8 cellular contexts compared by ENCODE assay signal in the genomic region with DNA sequence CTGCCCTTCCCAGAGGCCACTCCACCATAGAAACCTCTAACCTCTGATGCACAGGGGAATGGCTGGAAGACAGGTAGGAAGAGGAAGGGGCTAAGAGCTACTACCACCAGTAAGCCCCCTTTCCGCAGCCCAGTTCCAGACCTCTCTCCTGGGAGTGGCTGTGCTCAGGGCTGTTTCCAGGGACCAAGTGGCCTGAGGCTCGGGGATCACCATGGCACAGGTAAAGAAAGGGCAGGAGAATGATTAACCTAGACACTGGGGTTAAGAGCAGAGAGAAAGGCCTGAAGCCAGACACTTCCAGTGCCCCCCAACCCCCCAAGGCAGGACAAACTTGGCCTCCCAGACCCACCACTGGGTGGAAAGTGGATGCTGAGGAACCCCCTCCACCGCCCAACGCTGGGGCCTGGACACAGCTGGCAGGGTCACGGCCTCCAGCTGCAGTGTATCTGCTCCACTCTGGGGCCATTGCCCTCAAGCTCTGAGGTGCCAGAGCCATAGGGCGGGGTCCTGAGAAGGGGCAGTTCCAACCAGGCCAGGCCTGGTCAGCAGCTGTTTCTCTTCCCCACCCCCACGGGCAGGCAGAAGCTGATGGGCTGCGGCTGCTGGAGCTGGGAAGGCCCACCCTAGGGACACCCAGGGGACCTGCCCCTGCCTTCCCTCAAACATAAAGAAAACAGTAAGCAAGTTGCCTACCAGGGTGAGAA. TPM values are rescaled to one million over a fixed set of nuclear protein-coding genes. Genes with fewer than 3 reads are reported as not detected.
DNase-seq lines count a peak whose midpoint lies in the region; ATAC-seq, FAIRE-seq and TF ChIP-seq lines count a peak whose summit lies in the region.

No MANE protein-coding gene starts in this region.

- H3K4me1 ChIP-seq in HEK293 (ENCODE audit: control insufficient read depth, insufficient read depth, low read length) (peaks cover 13% of the 10 kb centered on the region), astrocyte (ENCODE audit: insufficient read depth, low read length) (peaks cover 41% of the 10 kb centered on the region), thymus (ENCODE audit: control insufficient read depth, insufficient read depth, low read length) (peaks cover 39% of the 10 kb centered on the region)

- peaks cover 76% of the 10 kb centered on the region for H3K79me2 ChIP-seq in astrocyte (ENCODE audit: insufficient read depth, low read length)

- 38% methylated on average over 8 of the region's 8 CpGs for WGBS in thymus

- H3K9ac ChIP-seq in astrocyte (ENCODE audit: low read length): peak overlapping the region; percentile 99

- peak overlapping the region; percentile 98 for H3K4me2 ChIP-seq in astrocyte (ENCODE audit: low read length)

- peak overlapping the region; percentile 64 for H3K4me3 ChIP-seq in HEK293 (ENCODE audit: low read depth, low read length)
- H3K4me3 ChIP-seq in astrocyte (ENCODE audit: insufficient read depth, low read depth, low read length): peak overlapping the region; percentile 98
- peak overlapping the region; percentile 61 for H3K4me3 ChIP-seq in thymus (ENCODE audit: low read length)

- no peaks in the 10 kb centered on the region for H3K9me3 Mint-ChIP-seq in astrocyte (ENCODE audit: unreplicated experiment)

- H3K36me3 ChIP-seq in HEK293 (ENCODE audit: control insufficient read depth in 2 of 2, insufficient read depth in 1 of 2, low read length in 2 of 2) (peaks cover 2 to 52% of the 10 kb centered on the region in 2 experiments; a peak in 2 of 3 replicates), astrocyte (ENCODE audit: insufficient read depth, low read length) (peaks cover 26% of the 10 kb centered on the region), thymus (ENCODE audit: control insufficient read depth, insufficient read depth) (peaks cover 26% of the 10 kb centered on the region)

- no peaks in the 10 kb centered on the region for H3K9me3 ChIP-seq in HEK293 (ENCODE audit: control insufficient read depth, insufficient read depth, low read depth, low read length)
- H3K9me3 ChIP-seq in astrocyte (ENCODE audit: insufficient read depth, low read depth, low read length): no peaks in the 10 kb centered on the region
- no peaks in the 10 kb centered on the region for H3K9me3 ChIP-seq in thymus (ENCODE audit: control insufficient read depth)

- peak overlapping the region; percentile 90 for H3K4me3 Mint-ChIP-seq in astrocyte (ENCODE audit: unreplicated experiment)

- H3K27ac Mint-ChIP-seq in astrocyte (ENCODE audit: unreplicated experiment): peak overlapping the region; percentile 99

- H4K20me1 ChIP-seq in astrocyte (ENCODE audit: insufficient read depth, low read length): peaks cover 61% of the 10 kb centered on the region

- TF ChIP-seq CTCF in HEK293 (tag by site-specific recombination; IDR thresholded peaks at IDR 0.05) (no peak), astrocyte (IDR thresholded peaks at IDR 0.05; ENCODE audit: insufficient read depth, low read depth, low read length) (no peak)

- no peaks in the 10 kb centered on the region for H3K27me3 Mint-ChIP-seq in astrocyte (ENCODE audit: low read depth, unreplicated experiment)

- DNase-seq in A172 (ENCODE audit: low spot score) (peak; percentile 78), astrocyte (ENCODE audit: low read depth) (no peak), foreskin melanocyte (no peak), NAMALWA (ENCODE audit: low spot score) (no peak)

- CTCF ChIA-PET in HEK293 (lab: Yijun Ruan, JAX): interaction anchor here (0.7 to 19.3 kb wide), 7 partner anchors 8 to 1718 kb away, joined by 3 to 353 read pairs (median 4); partner anchors contain the start of gene IGSF9

- H3K27ac ChIP-seq in HEK293 (ENCODE audit: extremely low read depth, low read depth, low read length) (peak overlapping the region; percentile 95), astrocyte (ENCODE audit: low read depth, low read length) (peak overlapping the region; percentile 100), layer of hippocampus (ENCODE audit: low read depth, low read length) (peak overlapping the region; percentile 88), thymus (ENCODE audit: low read depth) (peak overlapping the region; percentile 95)

- H3K4me1 Mint-ChIP-seq in astrocyte (ENCODE audit: low read depth, unreplicated experiment): peaks cover 45% of the 10 kb centered on the region

- ATAC-seq in GM21619 (IDR thresholded peaks at IDR 0.05; ENCODE audit: unreplicated experiment): no peak

- H3K27me3 ChIP-seq in astrocyte (ENCODE audit: insufficient read depth, low read length) (no peaks in the 10 kb centered on the region), layer of hippocampus (ENCODE audit: control insufficient read depth, insufficient read depth, low read length) (no peaks in the 10 kb centered on the region), thymus (ENCODE audit: control insufficient read depth, insufficient read depth) (no peaks in the 10 kb centered on the region)

- no peak for FAIRE-seq in astrocyte (lab: Jason Lieb, UNC)

- POLR2A ChIA-PET in HEK293 (lab: Yijun Ruan, JAX): interaction anchor here (0.6 to 4.2 kb wide), 10 partner anchors 18 to 338 kb away, joined by 3 to 25 read pairs (median 3); partner anchors contain the start of genes IGSF9 and PIGM

- no peak overlapping the region for H2AFZ ChIP-seq in astrocyte (ENCODE audit: low read depth, low read length)

- H3K36me3 Mint-ChIP-seq in astrocyte (ENCODE audit: low read depth, unreplicated experiment): peaks cover 21% of the 10 kb centered on the region

TF ChIP-seq in HEK293, 187 proteins besides CTCF, POLR2A, EP300 and RAD21:
- TF ChIP-seq KLF9 (tag by site-specific recombination; IDR thresholded peaks at IDR 0.05; ENCODE audit: low read depth) (no peak), MEIS1 (CRISPR knock-in tag; IDR thresholded peaks at IDR 0.05; ENCODE audit: borderline replicate concordance) (no peak), ZFP37 (tag by site-specific recombination; IDR thresholded peaks at IDR 0.05) (no peak), ZNF341 (tag by site-specific recombination; IDR thresholded peaks at IDR 0.05; ENCODE audit: low read depth) (no peak), ZNF792 (tag by site-specific recombination; IDR thresholded peaks at IDR 0.05) (no peak)

RNA-seq across cellular contexts. Expression of gene TAGLN2, which starts 2.7 kb away (rescaled TPM):
- total RNA-seq in A172 (2014; rRNA removed; shearing (Covaris generic)): 734 and 929 TPM in 2 replicates
- total RNA-seq in astrocyte: 614 and 688 TPM in 2 replicates
- 429 TPM for polyA plus RNA-seq in thymus

RNA-seq across cellular contexts. Expression of gene CFAP45, which starts 22.7 kb away (rescaled TPM):
- total RNA-seq in A172 (2014; rRNA removed; shearing (Covaris generic)): 2.4 and 3.7 TPM in 2 replicates
- 3.2 and 4.3 TPM in 2 replicates for total RNA-seq in astrocyte
- polyA plus RNA-seq in thymus: 1.3 TPM

RNA-seq across cellular contexts. Expression of gene IGSF9, which starts 22.8 kb away (rescaled TPM):
- total RNA-seq in A172 (2014; rRNA removed; shearing (Covaris generic)): 0.89 and 1.6 TPM in 2 replicates
- 0.89 and 2.1 TPM in 2 replicates for total RNA-seq in astrocyte
- 4.1 TPM for polyA plus RNA-seq in thymus

RNA-seq across cellular contexts. Expression of gene SLAMF9, which starts 31.4 kb away (rescaled TPM):
- total RNA-seq in A172 (2014; rRNA removed; shearing (Covaris generic)): not detected in 2 replicates
- total RNA-seq in astrocyte: 0.43 TPM in 1 of 2 replicates, not detected in the other
- polyA plus RNA-seq in thymus: 0.71 TPM
